14 cellular contexts compared by ENCODE assay signal in genomic region chr22:46501701-46502100, GRCh38. TPM values are rescaled to one million over a fixed set of nuclear protein-coding genes. Genes with fewer than 3 reads are reported as not detected.
A peak's percentile ranks its signal among the peaks of the same experiment; 100 is the strongest.
DNase-seq lines count a peak whose midpoint lies in the region; ATAC-seq and TF ChIP-seq lines count a peak whose summit lies in the region.
"Had no signal": no experiment of that assay in that cellular context is flagged by ENCODE, and none has a peak within 500 bp of the region (broad histone marks: within the 10 kb centered on the region; RNA-seq: fewer than 3 reads in every experiment).

No MANE protein-coding gene starts in this region.

- peaks cover 7% of the 10 kb centered on the region for H3K4me1 Mint-ChIP-seq in activated naive CD8-positive, alpha-beta T cell treated with anti-CD3 and anti-CD28 coated beads, Interleukin-2, amount 50 U/mL, for 24 hours

- no peaks in the 10 kb centered on the region for H4K20me1 ChIP-seq in osteoblast (ENCODE audit: insufficient read depth, low read length)

- no peaks in the 10 kb centered on the region for H3K79me2 ChIP-seq in osteoblast (ENCODE audit: insufficient read depth, low read length)
- H3K79me2 ChIP-seq: hepatocyte had no signal

- H3K27ac Mint-ChIP-seq in activated naive CD8-positive, alpha-beta T cell treated with anti-CD3 and anti-CD28 coated beads, Interleukin-2, amount 50 U/mL, for 24 hours, result no peak overlapping the region

- H3K9me3 Mint-ChIP-seq in activated naive CD8-positive, alpha-beta T cell treated with anti-CD3 and anti-CD28 coated beads, Interleukin-2, amount 50 U/mL, for 24 hours, result no peaks in the 10 kb centered on the region

- H3K9me3 ChIP-seq in osteoblast (ENCODE audit: low read depth, low read length), result no peaks in the 10 kb centered on the region
- H3K9me3 ChIP-seq: mucosa of descending colon had no signal

- H3K27me3 ChIP-seq in osteoblast (ENCODE audit: insufficient read depth, low read length), result no peaks in the 10 kb centered on the region

- no peak overlapping the region for H3K4me3 ChIP-seq in epithelial cell of proximal tubule (ENCODE audit: low read depth, low read length)
- no peak overlapping the region for H3K4me3 ChIP-seq in osteoblast (ENCODE audit: insufficient read depth, low read length)
- H3K4me3 ChIP-seq: hepatocyte, mucosa of descending colon had no signal

- H3K4me3 Mint-ChIP-seq in activated naive CD8-positive, alpha-beta T cell treated with anti-CD3 and anti-CD28 coated beads, Interleukin-2, amount 50 U/mL, for 24 hours, result no peak overlapping the region

- H3K27ac ChIP-seq in osteoblast (ENCODE audit: low read depth, low read length), result no peak overlapping the region
- H3K27ac ChIP-seq: hepatocyte had no signal

- TF ChIP-seq CTCF in epithelial cell of proximal tubule (conservative IDR thresholded peaks at IDR 0.05; ENCODE audit: low read depth, low read length) (no peak), osteoblast (IDR thresholded peaks at IDR 0.05; ENCODE audit: extremely low read depth, low read depth, low read length) (no peak)

- DNase-seq in Daoy (ENCODE audit: low read depth) (peak; percentile 68), RPMI7951 (ENCODE audit: low read depth) (peak; percentile 75), epithelial cell of proximal tubule (ENCODE audit: low read depth) (peak; percentile 78), osteoblast (ENCODE audit: insufficient read length, low spot score, missing footprints) (peak; percentile 97), DMS 273 treated with DMSO at 0.1 percent for 48 hours (lab: John Stamatoyannopoulos, UW) (no peak), OCI-M2 (lab: John Stamatoyannopoulos, UW; ENCODE audit: unreplicated experiment) (no peak)
- DNase-seq in activated naive CD8-positive, alpha-beta T cell treated with anti-CD3 and anti-CD28 coated beads, Interleukin-2, amount 50 U/mL, for 24 hours, result no peak
- DNase-seq: central memory CD4-positive, alpha-beta T cell; DMS153; mucosa of descending colon; NCI-H510A treated with DMSO at 0.1 percent for 48 hours; T-helper 2 cell had no signal

- H3K36me3 Mint-ChIP-seq in activated naive CD8-positive, alpha-beta T cell treated with anti-CD3 and anti-CD28 coated beads, Interleukin-2, amount 50 U/mL, for 24 hours (ENCODE audit: low read depth), result no peaks in the 10 kb centered on the region

- no peak overlapping the region for H2AFZ ChIP-seq in osteoblast (ENCODE audit: low read length)
- H2AFZ ChIP-seq: hepatocyte had no signal

- no peaks in the 10 kb centered on the region for H3K36me3 ChIP-seq in osteoblast (ENCODE audit: insufficient read depth, low read length)

- ATAC-seq in HG03280 (IDR thresholded peaks at IDR 0.05; ENCODE audit: unreplicated experiment), result no peak
- no peak for ATAC-seq in activated naive CD8-positive, alpha-beta T cell treated with anti-CD3 and anti-CD28 coated beads, Interleukin-2, amount 50 U/mL, for 24 hours
- ATAC-seq: mucosa of descending colon had no signal

- peak overlapping the region; percentile 29 for H3K4me2 ChIP-seq in osteoblast (ENCODE audit: insufficient read depth, low read length)
- H3K4me2 ChIP-seq: hepatocyte had no signal

- H3K4me1 ChIP-seq in osteoblast (ENCODE audit: insufficient read depth, low read length), result peaks cover 10% of the 10 kb centered on the region

- H3K27me3 Mint-ChIP-seq in activated naive CD8-positive, alpha-beta T cell treated with anti-CD3 and anti-CD28 coated beads, Interleukin-2, amount 50 U/mL, for 24 hours, result peaks cover 29% of the 10 kb centered on the region

RNA-seq across cellular contexts. Expression of gene CELSR1, which starts 35.7 kb away (rescaled TPM):
- total RNA-seq in Daoy (2014; rRNA removed; shearing (Covaris generic)), result 2.9 and 4.3 TPM in 2 replicates
- total RNA-seq in RPMI7951 (2014; rRNA removed; shearing (Covaris generic)), result 2.1 and 3.0 TPM in 2 replicates
- total RNA-seq in epithelial cell of proximal tubule (33.7 and 85.0 TPM in 2 replicates), osteoblast (2.7 and 3.6 TPM in 2 replicates)

Comparison
In these comparisons a context has a peak if more than half of its experiments do, and no peak if none do; other contexts are left out.
1. DNase-seq: peak in Daoy (single experiment), RPMI7951 (single experiment), epithelial cell of proximal tubule (single experiment) and osteoblast (single experiment); none in DMS 273 treated with DMSO at 0.1 percent for 48 hours (single experiment), OCI-M2 (single experiment) and activated naive CD8-positive, alpha-beta T cell treated with anti-CD3 and anti-CD28 coated beads, Interleukin-2, amount 50 U/mL, for 24 hours (single experiment).